ENCODE assay signal across 1 cellular context in genomic region chr5:40755407-40756365, GRCh38.
A peak's percentile ranks its signal among the peaks of the same experiment; 100 is the strongest.
TF ChIP-seq lines count a peak whose summit lies in the region.

TSS of gene TTC33 (minus strand) at chr5:40755961. CDS start at chr5:40747018, 8,943 bp downstream.

TF ChIP-seq in HEK293, 187 proteins besides CTCF, POLR2A, EP300 and RAD21 (continued from another document and continues in another):
- TF ChIP-seq, protein P1, sequence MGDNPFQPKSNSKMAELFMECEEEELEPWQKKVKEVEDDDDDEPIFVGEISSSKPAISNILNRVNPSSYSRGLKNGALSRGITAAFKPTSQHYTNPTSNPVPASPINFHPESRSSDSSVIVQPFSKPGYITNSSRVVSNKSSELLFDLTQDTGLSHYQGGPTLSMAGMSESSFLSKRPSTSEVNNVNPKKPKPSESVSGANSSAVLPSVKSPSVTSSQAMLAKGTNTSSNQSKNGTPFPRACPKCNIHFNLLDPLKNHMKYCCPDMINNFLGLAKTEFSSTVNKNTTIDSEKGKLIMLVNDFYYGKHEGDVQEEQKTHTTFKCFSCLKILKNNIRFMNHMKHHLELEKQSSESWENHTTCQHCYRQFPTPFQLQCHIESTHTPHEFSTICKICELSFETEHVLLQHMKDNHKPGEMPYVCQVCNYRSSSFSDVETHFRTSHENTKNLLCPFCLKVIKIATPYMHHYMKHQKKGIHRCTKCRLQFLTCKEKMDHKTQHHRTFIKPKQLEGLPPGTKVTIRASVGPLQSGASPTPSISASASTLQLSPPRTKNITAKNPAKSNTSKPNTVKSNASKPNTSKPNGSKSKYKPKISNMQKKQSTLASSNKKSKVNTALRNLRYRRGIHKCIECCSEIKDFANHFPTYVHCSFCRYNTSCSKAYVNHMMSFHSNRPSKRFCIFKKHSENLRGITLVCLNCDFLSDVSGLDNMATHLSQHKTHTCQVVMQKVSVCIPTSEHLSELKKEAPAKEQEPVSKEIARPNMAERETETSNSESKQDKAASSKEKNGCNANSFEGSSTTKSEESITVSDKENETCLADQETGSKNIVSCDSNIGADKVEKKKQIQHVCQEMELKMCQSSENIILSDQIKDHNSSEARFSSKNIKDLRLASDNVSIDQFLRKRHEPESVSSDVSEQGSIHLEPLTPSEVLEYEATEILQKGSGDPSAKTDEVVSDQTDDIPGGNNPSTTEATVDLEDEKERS (tag by site-specific recombination; IDR thresholded peaks at IDR 0.05), result peak; percentile 89
- TF ChIP-seq PBX3 (CRISPR knock-in tag; IDR thresholded peaks at IDR 0.05) (peak; percentile 95), ZNF530 (tag by site-specific recombination; IDR thresholded peaks at IDR 0.05; ENCODE audit: low read depth) (no peak), ZBTB49 (tag by site-specific recombination; IDR thresholded peaks at IDR 0.05; ENCODE audit: low read depth) (no peak), ZNF112 (tag by site-specific recombination; IDR thresholded peaks at IDR 0.05) (no peak), ZNF157 (tag by site-specific recombination; IDR thresholded peaks at IDR 0.05) (no peak), ZNF239 (tag by site-specific recombination; IDR thresholded peaks at IDR 0.05) (no peak), ZNF670 (tag by site-specific recombination; IDR thresholded peaks at IDR 0.05; ENCODE audit: low read depth) (no peak), SALL2 (tag by site-specific recombination; IDR thresholded peaks at IDR 0.05; ENCODE audit: borderline replicate concordance) (no peak), GLI2 (tag by site-specific recombination; IDR thresholded peaks at IDR 0.05; ENCODE audit: borderline replicate concordance, low read depth) (no peak), ELK4 (IDR thresholded peaks at IDR 0.05; ENCODE audit: borderline replicate concordance, low read depth, low read length) (no peak), ZNF292 (tag by site-specific recombination; IDR thresholded peaks at IDR 0.05; ENCODE audit: borderline replicate concordance, low read depth) (no peak), ZFP69B (tag by site-specific recombination; IDR thresholded peaks at IDR 0.05) (peak; percentile 22; the same call in 1 of the 2 replicates), TRIM28 (IDR thresholded peaks at IDR 0.05; ENCODE audit: borderline replicate concordance, low read length) (no peak), ZNF621 (tag by site-specific recombination; IDR thresholded peaks at IDR 0.05) (no peak), HOXC10 (CRISPR knock-in tag; IDR thresholded peaks at IDR 0.05) (0 out of 2 replicates have a peak, but pooled peaks have one; percentile 54), HOXD13 (CRISPR knock-in tag; IDR thresholded peaks at IDR 0.05; ENCODE audit: borderline replicate concordance) (no peak), PRDM6 (tag by site-specific recombination; IDR thresholded peaks at IDR 0.05) (no peak), PRDM4 (tag by site-specific recombination; IDR thresholded peaks at IDR 0.05) (no peak), ZBTB26 (tag by site-specific recombination; optimal IDR thresholded peaks at IDR 0.05) (peak; percentile 98)
- TF ChIP-seq, protein P2, sequence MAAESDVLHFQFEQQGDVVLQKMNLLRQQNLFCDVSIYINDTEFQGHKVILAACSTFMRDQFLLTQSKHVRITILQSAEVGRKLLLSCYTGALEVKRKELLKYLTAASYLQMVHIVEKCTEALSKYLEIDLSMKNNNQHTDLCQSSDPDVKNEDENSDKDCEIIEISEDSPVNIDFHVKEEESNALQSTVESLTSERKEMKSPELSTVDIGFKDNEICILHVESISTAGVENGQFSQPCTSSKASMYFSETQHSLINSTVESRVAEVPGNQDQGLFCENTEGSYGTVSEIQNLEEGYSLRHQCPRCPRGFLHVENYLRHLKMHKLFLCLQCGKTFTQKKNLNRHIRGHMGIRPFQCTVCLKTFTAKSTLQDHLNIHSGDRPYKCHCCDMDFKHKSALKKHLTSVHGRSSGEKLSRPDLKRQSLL (tag by site-specific recombination; IDR thresholded peaks at IDR 0.05), result no peak; the same call in 1 of the 2 replicates
- TF ChIP-seq, protein P3, sequence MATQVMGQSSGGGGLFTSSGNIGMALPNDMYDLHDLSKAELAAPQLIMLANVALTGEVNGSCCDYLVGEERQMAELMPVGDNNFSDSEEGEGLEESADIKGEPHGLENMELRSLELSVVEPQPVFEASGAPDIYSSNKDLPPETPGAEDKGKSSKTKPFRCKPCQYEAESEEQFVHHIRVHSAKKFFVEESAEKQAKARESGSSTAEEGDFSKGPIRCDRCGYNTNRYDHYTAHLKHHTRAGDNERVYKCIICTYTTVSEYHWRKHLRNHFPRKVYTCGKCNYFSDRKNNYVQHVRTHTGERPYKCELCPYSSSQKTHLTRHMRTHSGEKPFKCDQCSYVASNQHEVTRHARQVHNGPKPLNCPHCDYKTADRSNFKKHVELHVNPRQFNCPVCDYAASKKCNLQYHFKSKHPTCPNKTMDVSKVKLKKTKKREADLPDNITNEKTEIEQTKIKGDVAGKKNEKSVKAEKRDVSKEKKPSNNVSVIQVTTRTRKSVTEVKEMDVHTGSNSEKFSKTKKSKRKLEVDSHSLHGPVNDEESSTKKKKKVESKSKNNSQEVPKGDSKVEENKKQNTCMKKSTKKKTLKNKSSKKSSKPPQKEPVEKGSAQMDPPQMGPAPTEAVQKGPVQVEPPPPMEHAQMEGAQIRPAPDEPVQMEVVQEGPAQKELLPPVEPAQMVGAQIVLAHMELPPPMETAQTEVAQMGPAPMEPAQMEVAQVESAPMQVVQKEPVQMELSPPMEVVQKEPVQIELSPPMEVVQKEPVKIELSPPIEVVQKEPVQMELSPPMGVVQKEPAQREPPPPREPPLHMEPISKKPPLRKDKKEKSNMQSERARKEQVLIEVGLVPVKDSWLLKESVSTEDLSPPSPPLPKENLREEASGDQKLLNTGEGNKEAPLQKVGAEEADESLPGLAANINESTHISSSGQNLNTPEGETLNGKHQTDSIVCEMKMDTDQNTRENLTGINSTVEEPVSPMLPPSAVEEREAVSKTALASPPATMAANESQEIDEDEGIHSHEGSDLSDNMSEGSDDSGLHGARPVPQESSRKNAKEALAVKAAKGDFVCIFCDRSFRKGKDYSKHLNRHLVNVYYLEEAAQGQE (tag by site-specific recombination; IDR thresholded peaks at IDR 0.05), result no peak; the same call in 1 of the 2 replicates
- TF ChIP-seq, protein P4, sequence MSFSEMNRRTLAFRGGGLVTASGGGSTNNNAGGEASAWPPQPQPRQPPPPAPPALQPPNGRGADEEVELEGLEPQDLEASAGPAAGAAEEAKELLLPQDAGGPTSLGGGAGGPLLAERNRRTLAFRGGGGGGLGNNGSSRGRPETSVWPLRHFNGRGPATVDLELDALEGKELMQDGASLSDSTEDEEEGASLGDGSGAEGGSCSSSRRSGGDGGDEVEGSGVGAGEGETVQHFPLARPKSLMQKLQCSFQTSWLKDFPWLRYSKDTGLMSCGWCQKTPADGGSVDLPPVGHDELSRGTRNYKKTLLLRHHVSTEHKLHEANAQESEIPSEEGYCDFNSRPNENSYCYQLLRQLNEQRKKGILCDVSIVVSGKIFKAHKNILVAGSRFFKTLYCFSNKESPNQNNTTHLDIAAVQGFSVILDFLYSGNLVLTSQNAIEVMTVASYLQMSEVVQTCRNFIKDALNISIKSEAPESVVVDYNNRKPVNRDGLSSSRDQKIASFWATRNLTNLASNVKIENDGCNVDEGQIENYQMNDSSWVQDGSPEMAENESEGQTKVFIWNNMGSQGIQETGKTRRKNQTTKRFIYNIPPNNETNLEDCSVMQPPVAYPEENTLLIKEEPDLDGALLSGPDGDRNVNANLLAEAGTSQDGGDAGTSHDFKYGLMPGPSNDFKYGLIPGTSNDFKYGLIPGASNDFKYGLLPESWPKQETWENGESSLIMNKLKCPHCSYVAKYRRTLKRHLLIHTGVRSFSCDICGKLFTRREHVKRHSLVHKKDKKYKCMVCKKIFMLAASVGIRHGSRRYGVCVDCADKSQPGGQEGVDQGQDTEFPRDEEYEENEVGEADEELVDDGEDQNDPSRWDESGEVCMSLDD (tag by site-specific recombination; IDR thresholded peaks at IDR 0.05), result peak; percentile 11; the same call in 1 of the 2 replicates
